15 cellular contexts compared by ENCODE assay signal in genomic region chr3:13348100-13348499, GRCh38.
DNase-seq lines count a peak whose midpoint lies in the region; ATAC-seq and TF ChIP-seq lines count a peak whose summit lies in the region.
"Had no signal": no experiment of that assay in that cellular context is flagged by ENCODE, and none has a peak within 500 bp of the region (broad histone marks: within the 10 kb centered on the region; RNA-seq: fewer than 3 reads in every experiment).

No MANE protein-coding gene starts in this region.

- H3K9me3 Mint-ChIP-seq in CD4-positive, alpha-beta memory T cell: no peaks in the 10 kb centered on the region
- peaks cover 0 to 4% (median 0%) of the 10 kb centered on the region in 11 donors for H3K9me3 Mint-ChIP-seq in naive thymus-derived CD4-positive, alpha-beta T cell
- H3K9me3 Mint-ChIP-seq in type B pancreatic cell: no peaks in the 10 kb centered on the region

- no peaks in the 10 kb centered on the region for H3K9me3 ChIP-seq in CD4-positive, alpha-beta memory T cell (ENCODE audit: control insufficient read depth in 1 of 2, low read length in 2 of 2)
- no peaks in the 10 kb centered on the region for H3K9me3 ChIP-seq in HUES6 (ENCODE audit: control insufficient read depth, insufficient read depth, low read depth, low read length)
- no peaks in the 10 kb centered on the region for H3K9me3 ChIP-seq in naive thymus-derived CD4-positive, alpha-beta T cell (ENCODE audit: control insufficient read depth in 2 of 3, low read length in 3 of 3)
- H3K9me3 ChIP-seq: left lung, psoas muscle had no signal

- peaks cover 48% of the 10 kb centered on the region for H3K4me1 ChIP-seq in CD4-positive, alpha-beta memory T cell (ENCODE audit: insufficient read depth, low read length)
- peaks cover 54% of the 10 kb centered on the region for H3K4me1 ChIP-seq in HUES6 (ENCODE audit: control insufficient read depth, insufficient read depth, low read length)
- H3K4me1 ChIP-seq in naive thymus-derived CD4-positive, alpha-beta T cell (ENCODE audit: control insufficient read depth in 2 of 2, insufficient read depth in 2 of 2, low read length in 2 of 2): peaks cover 19 to 44% of the 10 kb centered on the region in 2 donors

- H3K27ac ChIP-seq in CD4-positive, alpha-beta memory T cell (ENCODE audit: low read depth, low read length): peak overlapping the region; percentile 47
- H3K27ac ChIP-seq in HUES6 (ENCODE audit: low read depth, low read length): peak overlapping the region; percentile 51
- H3K27ac ChIP-seq in angular gyrus (ENCODE audit: low read depth, low read length): peak overlapping the region; percentile 82
- peak overlapping the region; percentile 68 for H3K27ac ChIP-seq in naive thymus-derived CD4-positive, alpha-beta T cell (ENCODE audit: low read depth, low read length)
- H3K27ac ChIP-seq: cardiac muscle cell, left lung, psoas muscle had no signal

- no peak overlapping the region for H3K4me3 ChIP-seq in CD4-positive, alpha-beta memory T cell (ENCODE audit: low read length in 2 of 2)
- H3K4me3 ChIP-seq in HUES6 (ENCODE audit: low read depth, low read length): no peak overlapping the region
- H3K4me3 ChIP-seq in naive thymus-derived CD4-positive, alpha-beta T cell (ENCODE audit: low read length): no peak overlapping the region
- H3K4me3 ChIP-seq: cardiac muscle cell, left lung, psoas muscle had no signal

- peaks cover 49 to 70% of the 10 kb centered on the region in 2 donors for H3K36me3 Mint-ChIP-seq in CD4-positive, alpha-beta memory T cell
- peaks cover 5 to 44% (median 36%) of the 10 kb centered on the region in 5 donors for H3K36me3 Mint-ChIP-seq in naive thymus-derived CD4-positive, alpha-beta T cell
- H3K36me3 Mint-ChIP-seq in type B pancreatic cell: no peaks in the 10 kb centered on the region

- no peaks in the 10 kb centered on the region for H3K27me3 Mint-ChIP-seq in CD4-positive, alpha-beta memory T cell
- no peaks in the 10 kb centered on the region for H3K27me3 Mint-ChIP-seq in naive thymus-derived CD4-positive, alpha-beta T cell
- no peaks in the 10 kb centered on the region for H3K27me3 Mint-ChIP-seq in type B pancreatic cell

- no peaks in the 10 kb centered on the region for H3K27me3 ChIP-seq in CD4-positive, alpha-beta memory T cell (ENCODE audit: insufficient read depth, low read length)
- H3K27me3 ChIP-seq in HUES6 (ENCODE audit: control insufficient read depth, insufficient read depth, low read length): no peaks in the 10 kb centered on the region
- no peaks in the 10 kb centered on the region for H3K27me3 ChIP-seq in naive thymus-derived CD4-positive, alpha-beta T cell (ENCODE audit: control insufficient read depth in 2 of 2, insufficient read depth in 2 of 2, low read length in 2 of 2)
- H3K27me3 ChIP-seq: cardiac muscle cell, left lung had no signal

- CTCF ChIA-PET in CD4-positive, alpha-beta memory T cell (lab: Charles Lee; ENCODE audit: partially characterized antibody): interaction anchor here (0.6 to 12.3 kb wide), 8 partner anchors 14 to 256 kb away, joined by 3 to 255 read pairs (median 4); no protein-coding TSS in a partner anchor
- CTCF ChIA-PET in naive thymus-derived CD4-positive, alpha-beta T cell (lab: Charles Lee): interaction anchor here (1.1 to 11.7 kb wide), 9 partner anchors 9 to 113 kb away, joined by 3 to 147 read pairs (median 5); no protein-coding TSS in a partner anchor

- peak overlapping the region in 6 of 8 donors; percentile 67 to 87 (median 76) for H3K4me3 Mint-ChIP-seq in CD4-positive, alpha-beta memory T cell
- peak overlapping the region; percentile 73 to 84 (median 78) for H3K4me3 Mint-ChIP-seq in naive thymus-derived CD4-positive, alpha-beta T cell
- no peak overlapping the region for H3K4me3 Mint-ChIP-seq in type B pancreatic cell

- peak overlapping the region; percentile 58 for H3K9ac ChIP-seq in HUES6 (ENCODE audit: low read length)

- H3K36me3 ChIP-seq in CD4-positive, alpha-beta memory T cell (ENCODE audit: insufficient read depth, low read length): peaks cover 69% of the 10 kb centered on the region
- peaks cover 15% of the 10 kb centered on the region for H3K36me3 ChIP-seq in HUES6 (ENCODE audit: control insufficient read depth, insufficient read depth, low read length)
- peaks cover 10 to 49% (median 12%) of the 10 kb centered on the region in 3 experiments for H3K36me3 ChIP-seq in naive thymus-derived CD4-positive, alpha-beta T cell (ENCODE audit: control insufficient read depth in 2 of 3, insufficient read depth in 3 of 3, low read length in 3 of 3)
- H3K36me3 ChIP-seq: cardiac muscle cell had no signal

- no peak for ATAC-seq in naive thymus-derived CD4-positive, alpha-beta T cell
- ATAC-seq: psoas muscle had no signal

- intact Hi-C loops in CD4-positive, alpha-beta memory T cell (cut with micrococcal nuclease): loop anchor here (5.0 kb wide), 1 partner anchor 39 kb away; no protein-coding TSS in a partner anchor
- intact Hi-C loops in naive thymus-derived CD4-positive, alpha-beta T cell (cut with micrococcal nuclease): loop anchor here (5.0 to 10.0 kb wide), 5 partner anchors 256 to 1599 kb away; partner anchors contain the start of genes MKRN2 (in 1 of the 2), NR2C2 (in 1 of the 2) and WNT7A (in 1 of the 2)

- H3K27ac Mint-ChIP-seq in CD4-positive, alpha-beta memory T cell: peak overlapping the region; percentile 84 to 97 (median 90)
- H3K27ac Mint-ChIP-seq in naive thymus-derived CD4-positive, alpha-beta T cell: peak overlapping the region; percentile 32 to 96 (median 91)
- no peak overlapping the region for H3K27ac Mint-ChIP-seq in type B pancreatic cell

- no peak for DNase-seq in CD4-positive, alpha-beta memory T cell
- DNase-seq in naive thymus-derived CD4-positive, alpha-beta T cell: no peak
- no peak for DNase-seq in islet precursor cell
- DNase-seq in type B pancreatic cell (ENCODE audit: extremely low spot score, unreplicated experiment): no peak
- DNase-seq in activated gamma-delta T cell treated with Interleukin-2 at 50 U/mL for 16 hours: no peak
- DNase-seq: activated CD4-positive, alpha-beta T cell treated with anti-CD3 and anti-CD28 coated beads for 4 hours; activated effector memory CD4-positive, alpha-beta T cell treated with Interleukin-2 at 50 U/mL for 16 hours; hippocampal formation; NCI-H1105 treated with DMSO at 0.1 percent for 48 hours; psoas muscle; Right ventricle myocardium superior had no signal

- POLR2A ChIA-PET in CD4-positive, alpha-beta memory T cell (lab: Charles Lee; ENCODE audit: partially characterized antibody): interaction anchor here (0.8 to 7.4 kb wide), 6 partner anchors 10 to 132 kb away, joined by 3 to 72 read pairs (median 4); partner anchors contain the start of genes HDAC11 and NUP210
- POLR2A ChIA-PET in naive thymus-derived CD4-positive, alpha-beta T cell (lab: Charles Lee): interaction anchor here (0.6 to 11.6 kb wide), 14 partner anchors 9 to 515 kb away, joined by 3 to 125 read pairs (median 4); partner anchors contain the start of genes HDAC11 and NUP210

- H3K4me1 Mint-ChIP-seq in CD4-positive, alpha-beta memory T cell: peaks cover 36 to 56% (median 41%) of the 10 kb centered on the region in 4 donors
- H3K4me1 Mint-ChIP-seq in naive thymus-derived CD4-positive, alpha-beta T cell: peaks cover 42 to 71% (median 58%) of the 10 kb centered on the region in 7 donors
- H3K4me1 Mint-ChIP-seq in type B pancreatic cell (ENCODE audit: unreplicated experiment): peaks cover 28% of the 10 kb centered on the region

- TF ChIP-seq CTCF in type B pancreatic cell (conservative IDR thresholded peaks at IDR 0.05): no peak
